ENCODE assay signal across 9 cellular contexts in the genomic region with DNA sequence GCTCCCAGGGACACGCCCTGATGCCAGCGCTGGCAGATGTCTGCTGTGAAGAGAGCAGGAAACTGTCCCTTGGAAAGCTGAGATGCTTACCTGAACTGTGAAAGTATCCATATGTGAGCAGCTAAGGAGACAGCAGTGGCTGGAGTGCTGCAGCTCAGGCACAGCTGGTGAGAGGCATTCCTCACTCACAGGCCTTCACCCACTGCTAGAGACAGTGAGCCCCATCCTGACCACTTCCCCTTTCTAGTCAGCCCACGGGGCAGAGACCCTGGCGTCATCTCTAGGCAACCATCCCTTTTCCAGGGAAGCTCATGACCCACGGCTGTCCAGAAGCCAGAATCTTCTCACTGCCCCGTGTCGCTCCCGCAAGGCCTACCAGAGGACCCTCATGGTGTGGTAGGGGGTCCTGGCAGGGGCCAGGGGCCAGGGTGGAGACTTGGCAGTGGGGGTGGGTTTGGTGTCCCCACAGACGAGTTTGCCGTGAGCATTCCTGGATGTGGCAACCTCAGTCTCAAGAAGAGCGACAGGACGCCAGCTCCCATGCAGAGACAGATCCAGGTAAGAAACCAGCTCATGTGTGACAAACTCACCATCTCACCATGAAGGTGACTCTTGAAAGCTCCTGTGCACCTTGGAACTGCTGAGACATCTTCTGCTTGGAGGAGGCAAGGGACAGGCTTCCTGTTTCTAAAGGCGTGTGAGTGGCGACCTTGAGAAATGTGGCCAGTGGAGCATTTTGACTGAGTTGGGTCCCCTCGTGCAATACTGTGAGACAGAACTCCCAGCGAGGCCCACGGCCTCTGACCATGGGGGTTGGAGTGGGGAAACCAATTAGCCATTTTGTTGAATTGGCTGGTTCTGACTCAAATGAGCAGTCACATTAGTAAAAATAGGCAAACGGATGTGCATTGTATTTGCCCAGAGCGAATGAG. TPM values are rescaled to one million over a fixed set of nuclear protein-coding genes. Genes with fewer than 3 reads are reported as not detected.
DNase-seq lines count a peak whose midpoint lies in the region; ATAC-seq and TF ChIP-seq lines count a peak whose summit lies in the region.
"Had no signal": no experiment of that assay in that cellular context is flagged by ENCODE, and none has a peak within 500 bp of the region (broad histone marks: within the 10 kb centered on the region; RNA-seq: fewer than 3 reads in every experiment).

A gene (minus strand): TSS at position 216 of the 932 bp plus-strand sequence. CDS start 105 bp downstream, at position 111.

- intact Hi-C loops in CD8-positive, alpha-beta T cell (cut with DNase I, micrococcal nuclease), result no loop called here
- intact Hi-C loops in activated T-helper 2 cell treated with anti-CD3 and anti-CD28 coated beads, Interferon-gamma antibody, Interleukin-2, Interleukin-4, amounts not matched to agents 10 μg/mL and 5 μg/mL and 100 μg/mL, durations not matched to agents 14 hours and 24 hours and 36 hours (cut with micrococcal nuclease), result no loop called here

- H3K27ac ChIP-seq in CD8-positive, alpha-beta T cell (ENCODE audit: low read depth, low read length), result no peak within 1 kb of the TSS
- H3K27ac ChIP-seq in right atrium auricular region (no peak within 1 kb of the TSS), MM.1S (ENCODE audit: low read length) (no peak within 1 kb of the TSS)

- H3K79me2 ChIP-seq in MM.1S (ENCODE audit: low read length), result no peaks in the 10 kb centered on the region

- CTCF ChIA-PET in CD8-positive, alpha-beta T cell (lab: Charles Lee), result interaction anchor here (0.5 to 0.9 kb wide), 3 partner anchors 9 to 219 kb away, joined by 3 read pairs; no protein-coding TSS in a partner anchor

- peak within 1 kb of the TSS; percentile 68 for H3K27ac Mint-ChIP-seq in CD8-positive, alpha-beta T cell
- H3K27ac Mint-ChIP-seq in activated T-helper 2 cell treated with anti-CD3 and anti-CD28 coated beads, Interferon-gamma antibody, Interleukin-2, Interleukin-4, amounts not matched to agents 10 μg/mL and 5 μg/mL and 100 μg/mL, durations not matched to agents 14 hours and 24 hours and 36 hours, result no peak within 1 kb of the TSS

- H3F3A ChIP-seq in MM.1S (ENCODE audit: insufficient read depth, low read length), result no peaks in the 10 kb centered on the region

- POLR2A ChIA-PET in CD8-positive, alpha-beta T cell (lab: Charles Lee), result no interaction called here

- no peaks in the 10 kb centered on the region for H3K9me2 ChIP-seq in MM.1S (replicated peaks; ENCODE audit: insufficient read depth, low read length)

- no peak within 1 kb of the TSS for H2AFZ ChIP-seq in MM.1S (ENCODE audit: low read length)

- H3K4me2 ChIP-seq in MM.1S (ENCODE audit: low read depth, low read length), result no peak within 1 kb of the TSS

- ATAC-seq in CD8-positive, alpha-beta T cell, result no peak
- peak; percentile 49 for ATAC-seq in GM19397 (IDR thresholded peaks at IDR 0.05; ENCODE audit: unreplicated experiment)

- H3K27me3 ChIP-seq in CD8-positive, alpha-beta T cell (ENCODE audit: insufficient read depth, low read length), result no peaks in the 10 kb centered on the region
- H3K27me3 ChIP-seq in right atrium auricular region (no peaks in the 10 kb centered on the region), MM.1S (replicated peaks; ENCODE audit: insufficient read depth, low read length) (no peaks in the 10 kb centered on the region), HAP-1 (ENCODE audit: low read depth) (no peaks in the 10 kb centered on the region)

- H3K4me3 Mint-ChIP-seq in CD8-positive, alpha-beta T cell, result no peak within 1 kb of the TSS
- no peak within 1 kb of the TSS for H3K4me3 Mint-ChIP-seq in activated T-helper 2 cell treated with anti-CD3 and anti-CD28 coated beads, Interferon-gamma antibody, Interleukin-2, Interleukin-4, amounts not matched to agents 10 μg/mL and 5 μg/mL and 100 μg/mL, durations not matched to agents 14 hours and 24 hours and 36 hours (ENCODE audit: low read depth)

- H3K36me3 ChIP-seq in CD8-positive, alpha-beta T cell (ENCODE audit: insufficient read depth, low read length), result no peaks in the 10 kb centered on the region
- H3K36me3 ChIP-seq in right atrium auricular region (no peaks in the 10 kb centered on the region), MM.1S (replicated peaks; ENCODE audit: insufficient read depth, low read length) (no peaks in the 10 kb centered on the region), HAP-1 (replicated peaks) (no peaks in the 10 kb centered on the region)

- H3K27me3 Mint-ChIP-seq in CD8-positive, alpha-beta T cell (ENCODE audit: low read depth), result no peaks in the 10 kb centered on the region
- H3K27me3 Mint-ChIP-seq in activated T-helper 2 cell treated with anti-CD3 and anti-CD28 coated beads, Interferon-gamma antibody, Interleukin-2, Interleukin-4, amounts not matched to agents 10 μg/mL and 5 μg/mL and 100 μg/mL, durations not matched to agents 14 hours and 24 hours and 36 hours (ENCODE audit: low read depth), result no peaks in the 10 kb centered on the region

- H3K9me3 ChIP-seq in CD8-positive, alpha-beta T cell (ENCODE audit: low read length), result no peaks in the 10 kb centered on the region
- no peaks in the 10 kb centered on the region for H3K9me3 ChIP-seq in right atrium auricular region
- no peaks in the 10 kb centered on the region for H3K9me3 ChIP-seq in MM.1S (replicated peaks; ENCODE audit: insufficient read depth, low read length)
- H3K9me3 ChIP-seq in HAP-1, result no peaks in the 10 kb centered on the region

- peaks cover 15% of the 10 kb centered on the region for H3K36me3 Mint-ChIP-seq in CD8-positive, alpha-beta T cell
- no peaks in the 10 kb centered on the region for H3K36me3 Mint-ChIP-seq in activated T-helper 2 cell treated with anti-CD3 and anti-CD28 coated beads, Interferon-gamma antibody, Interleukin-2, Interleukin-4, amounts not matched to agents 10 μg/mL and 5 μg/mL and 100 μg/mL, durations not matched to agents 14 hours and 24 hours and 36 hours (ENCODE audit: low read depth)

- peaks cover 4% of the 10 kb centered on the region for H3K9me3 Mint-ChIP-seq in CD8-positive, alpha-beta T cell
- H3K9me3 Mint-ChIP-seq in activated T-helper 2 cell treated with anti-CD3 and anti-CD28 coated beads, Interferon-gamma antibody, Interleukin-2, Interleukin-4, amounts not matched to agents 10 μg/mL and 5 μg/mL and 100 μg/mL, durations not matched to agents 14 hours and 24 hours and 36 hours, result no peaks in the 10 kb centered on the region

- no peak within 1 kb of the TSS for H3K4me3 ChIP-seq in CD8-positive, alpha-beta T cell (ENCODE audit: low read depth, low read length)
- H3K4me3 ChIP-seq in right atrium auricular region, result no peak within 1 kb of the TSS
- no peak within 1 kb of the TSS for H3K4me3 ChIP-seq in MM.1S (ENCODE audit: low read length)
- H3K4me3 ChIP-seq in HAP-1, result no peak within 1 kb of the TSS

- no peak within 1 kb of the TSS for H3K9ac ChIP-seq in MM.1S (ENCODE audit: low read length)

- no peaks in the 10 kb centered on the region for H4K20me1 ChIP-seq in MM.1S (ENCODE audit: insufficient read depth, low read length)

- H3K4me1 Mint-ChIP-seq in CD8-positive, alpha-beta T cell (ENCODE audit: low read depth), result peaks cover 47% of the 10 kb centered on the region
- no peaks in the 10 kb centered on the region for H3K4me1 Mint-ChIP-seq in activated T-helper 2 cell treated with anti-CD3 and anti-CD28 coated beads, Interferon-gamma antibody, Interleukin-2, Interleukin-4, amounts not matched to agents 10 μg/mL and 5 μg/mL and 100 μg/mL, durations not matched to agents 14 hours and 24 hours and 36 hours (ENCODE audit: low read depth)

- in situ Hi-C loops in HAP-1 (cut with MboI; ENCODE audit: low sequenced_read_pairs), result no loop called here

- no peak for DNase-seq in CD8-positive, alpha-beta T cell
- DNase-seq in Kasumi-1 (lab: John Stamatoyannopoulos, UW) (peak; percentile 25 to 54), right atrium auricular region (ENCODE audit: low spot score) (peak; percentile 61), MM.1S (no peak), COLO829 (ENCODE audit: low spot score) (no peak), HAP-1 (ENCODE audit: low spot score in 2 of 2) (no peak)
- DNase-seq in activated T-helper 2 cell treated with anti-CD3 and anti-CD28 coated beads, Interferon-gamma antibody, Interleukin-2, Interleukin-4, amounts not matched to agents 10 μg/mL and 5 μg/mL and 100 μg/mL, durations not matched to agents 14 hours and 24 hours and 36 hours (ENCODE audit: low spot score), result no peak

- TF ChIP-seq CTCF in CD8-positive, alpha-beta T cell (IDR thresholded peaks at IDR 0.05), result no peak
- TF ChIP-seq CTCF in right atrium auricular region (IDR thresholded peaks at IDR 0.05) (no peak), MM.1S (IDR thresholded peaks at IDR 0.05; ENCODE audit: low read length) (no peak)

- peaks cover 15% of the 10 kb centered on the region for H3K4me1 ChIP-seq in CD8-positive, alpha-beta T cell (ENCODE audit: insufficient read depth, low read length)
- H3K4me1 ChIP-seq in right atrium auricular region (no peaks in the 10 kb centered on the region), MM.1S (ENCODE audit: low read length) (no peaks in the 10 kb centered on the region), HAP-1 (no peaks in the 10 kb centered on the region)

RNA-seq across cellular contexts. Expression of the gene that starts here (rescaled TPM):
- total RNA-seq in CD8-positive, alpha-beta T cell, result under 1 TPM; 0.14 to 0.19 TPM
- total RNA-seq in right atrium auricular region, result 1 to 10 TPM; 1.1 to 2.8 TPM
- total RNA-seq in activated T-helper 2 cell treated with anti-CD3 and anti-CD28 coated beads, Interferon-gamma antibody, Interleukin-2, Interleukin-4, amounts not matched to agents 10 μg/mL and 5 μg/mL and 100 μg/mL, durations not matched to agents 14 hours and 24 hours and 36 hours, result not detected in 2 replicates
- total RNA-seq: Daoy had no signal

Comparison
In these comparisons a context has a peak if more than half of its experiments do, and no peak if none do; other contexts are left out.
1. DNase-seq: peak in Kasumi-1 (2 of 2) and right atrium auricular region (single experiment); none in CD8-positive, alpha-beta T cell (0 of 7), MM.1S (single experiment), COLO829 (single experiment), HAP-1 (0 of 2) and activated T-helper 2 cell treated with anti-CD3 and anti-CD28 coated beads, Interferon-gamma antibody, Interleukin-2, Interleukin-4, amounts not matched to agents 10 μg/mL and 5 μg/mL and 100 μg/mL, durations not matched to agents 14 hours and 24 hours and 36 hours (single experiment).